ENCODE assay signal across 9 cellular contexts in the genomic region with DNA sequence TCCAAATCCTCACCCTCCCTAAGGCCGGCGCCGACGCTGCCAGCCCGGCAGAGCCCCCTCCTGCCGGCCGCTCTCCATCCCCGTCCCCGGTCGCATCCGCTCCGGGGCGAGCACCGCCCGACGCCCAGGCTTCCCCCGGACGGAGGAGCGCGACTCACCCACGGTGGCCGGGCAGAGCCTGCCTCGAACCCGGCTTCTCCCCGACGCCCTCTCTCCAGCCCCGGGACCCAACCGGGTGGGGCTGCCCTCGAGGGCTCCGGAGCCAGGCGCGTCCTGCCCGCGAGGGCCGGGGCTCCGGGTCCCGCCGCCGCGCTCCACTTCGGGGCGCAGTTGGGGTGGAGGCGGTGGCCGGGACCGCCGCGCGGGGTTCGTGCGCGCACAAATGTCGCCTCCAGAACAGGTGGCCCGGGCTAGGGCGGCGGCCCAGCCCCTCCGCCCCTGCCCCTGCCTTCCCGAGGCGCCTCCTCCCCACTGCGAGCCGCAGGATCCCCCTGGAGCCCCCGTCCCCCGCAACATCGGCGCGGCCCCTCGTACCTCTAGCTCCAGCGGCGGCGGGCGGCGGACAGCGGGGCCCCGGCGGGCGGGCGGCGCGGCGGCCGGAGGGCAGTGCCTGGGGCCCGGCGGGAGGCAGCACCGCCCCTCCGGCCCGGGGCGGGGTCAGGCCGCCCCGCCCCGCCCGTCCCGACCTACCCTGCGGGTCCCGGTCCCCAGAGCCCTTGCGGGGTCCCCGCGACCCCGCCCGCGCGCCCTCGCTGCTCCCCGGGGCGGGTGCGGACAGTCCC. TPM values are rescaled to one million over a fixed set of nuclear protein-coding genes. Genes with fewer than 3 reads are reported as not detected.
DNase-seq lines count a peak whose midpoint lies in the region; ATAC-seq and TF ChIP-seq lines count a peak whose summit lies in the region.
"Had no signal": no experiment of that assay in that cellular context is flagged by ENCODE, and none has a peak within 500 bp of the region (broad histone marks: within the 10 kb centered on the region; RNA-seq: fewer than 3 reads in every experiment).

A gene with protein sequence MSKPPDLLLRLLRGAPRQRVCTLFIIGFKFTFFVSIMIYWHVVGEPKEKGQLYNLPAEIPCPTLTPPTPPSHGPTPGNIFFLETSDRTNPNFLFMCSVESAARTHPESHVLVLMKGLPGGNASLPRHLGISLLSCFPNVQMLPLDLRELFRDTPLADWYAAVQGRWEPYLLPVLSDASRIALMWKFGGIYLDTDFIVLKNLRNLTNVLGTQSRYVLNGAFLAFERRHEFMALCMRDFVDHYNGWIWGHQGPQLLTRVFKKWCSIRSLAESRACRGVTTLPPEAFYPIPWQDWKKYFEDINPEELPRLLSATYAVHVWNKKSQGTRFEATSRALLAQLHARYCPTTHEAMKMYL (minus strand): TSS at position 608 of the 782 bp plus-strand sequence. CDS start 26,919 bp downstream, outside the sequence.

- DNase-seq in NCI-H748 (lab: John Stamatoyannopoulos, UW; ENCODE audit: unreplicated experiment) (peak; percentile 61), NCI-H748 treated with DMSO at 0.1 percent for 48 hours (lab: John Stamatoyannopoulos, UW) (no peak), WERI-Rb-1 (no peak), fibroblast of villous mesenchyme (ENCODE audit: low read depth) (no peak), omental fat pad (ENCODE audit: low spot score) (no peak), UCSD-AML1 (lab: John Stamatoyannopoulos, UW; ENCODE audit: unreplicated experiment) (no peak), CD1c-positive myeloid dendritic cell (ENCODE audit: extremely low spot score) (no peak)
- DNase-seq: DND-41 had no signal

- no peaks in the 10 kb centered on the region for H3K36me3 ChIP-seq in WERI-Rb-1

- H3K27ac ChIP-seq in WERI-Rb-1 = no peak within 1 kb of the TSS

- H3K9me3 ChIP-seq in WERI-Rb-1 (ENCODE audit: severe bottlenecking) = no peaks in the 10 kb centered on the region

- peak within 1 kb of the TSS; percentile 46 for H3K4me3 ChIP-seq in WERI-Rb-1 (ENCODE audit: low read depth, low read length)
- H3K4me3 ChIP-seq in fibroblast of villous mesenchyme (ENCODE audit: low read depth, low read length) = peak within 1 kb of the TSS; percentile 70

- ATAC-seq in omental fat pad (ENCODE audit: low FRiP score) (peak; percentile 66), HG02938 (IDR thresholded peaks at IDR 0.05; ENCODE audit: unreplicated experiment) (no peak)

- TF ChIP-seq CTCF in WERI-Rb-1 (IDR thresholded peaks at IDR 0.05; ENCODE audit: low read depth, low read length) (no peak), fibroblast of villous mesenchyme (IDR thresholded peaks at IDR 0.05; ENCODE audit: insufficient read depth, low read depth, low read length) (no peak), omental fat pad (IDR thresholded peaks at IDR 0.05) (no peak)

- peaks cover 26% of the 10 kb centered on the region for H3K27me3 ChIP-seq in WERI-Rb-1 (ENCODE audit: insufficient read depth, low read depth, severe bottlenecking)

RNA-seq across cellular contexts. Expression of the gene that starts here (rescaled TPM):
- total RNA-seq in fibroblast of villous mesenchyme (9.0 and 11.2 TPM in 2 replicates), omental fat pad (10 to 100 TPM; 10.8 to 42.2 (median 20.1) TPM)
